16 cellular contexts compared by ENCODE assay signal in genomic region chr21:16912075-16912474, GRCh38.
DNase-seq lines count a peak whose midpoint lies in the region; ATAC-seq, FAIRE-seq and TF ChIP-seq lines count a peak whose summit lies in the region.
"Had no signal": no experiment of that assay in that cellular context is flagged by ENCODE, and none has a peak within 500 bp of the region (broad histone marks: within the 10 kb centered on the region; RNA-seq: fewer than 3 reads in every experiment).

No MANE protein-coding gene starts in this region.

- no peaks in the 10 kb centered on the region for H3K9me3 ChIP-seq in endothelial cell of umbilical vein (replicated peaks; ENCODE audit: control insufficient read depth, insufficient read depth, low read length)

- BruUV-seq in endothelial cell of umbilical vein (replicated peaks; lab: Mats Ljungman, UMichigan), result no TSS peak

- no peaks in the 10 kb centered on the region for H3K4me1 Mint-ChIP-seq in natural killer cell
- H3K4me1 Mint-ChIP-seq: activated naive CD8-positive, alpha-beta T cell treated with anti-CD3 and anti-CD28 coated beads for 36 hours; stimulated activated memory B cell treated with anti-CD40 and anti-IgM and Interleukin-4, amounts not matched to agents 10 μg/mL and 1 μg/mL and 100 μg/mL, for 72 hours had no signal

- H3K27ac ChIP-seq in endothelial cell of umbilical vein (ENCODE audit: insufficient read depth, low read depth, low read length), result no peak overlapping the region

- H3K27me3 ChIP-seq in endothelial cell of umbilical vein (ENCODE audit: control insufficient read depth in 2 of 2, insufficient read depth in 2 of 2, low read length in 2 of 2), result no peaks in the 10 kb centered on the region

- no peaks in the 10 kb centered on the region for H3K36me3 ChIP-seq in endothelial cell of umbilical vein (ENCODE audit: control insufficient read depth in 2 of 2, extremely low read depth in 1 of 2, insufficient read depth in 2 of 2, low read length in 2 of 2)

- no peak for FAIRE-seq in endothelial cell of umbilical vein (lab: Jason Lieb, UNC)

- dilution Hi-C loops in endothelial cell of umbilical vein (cut with MboI; ENCODE audit: extremely low pct_ligation_motif_present, low sequenced_read_pairs), result no loop called here

- no peaks in the 10 kb centered on the region for H3K27me3 Mint-ChIP-seq in natural killer cell (ENCODE audit: low read depth in 2 of 2)
- H3K27me3 Mint-ChIP-seq: activated naive CD8-positive, alpha-beta T cell treated with anti-CD3 and anti-CD28 coated beads for 36 hours; activated T-cell treated with anti-CD3 and anti-CD28 coated beads, Interleukin-2, amount 50 U/mL, for 24 hours; stimulated activated memory B cell treated with anti-CD40 and anti-IgM and Interleukin-4, amounts not matched to agents 10 μg/mL and 1 μg/mL and 100 μg/mL, for 72 hours had no signal

- POLR2A ChIA-PET in endothelial cell of umbilical vein (lab: Charles Lee), result no interaction called here

- no peak for ATAC-seq in natural killer cell
- ATAC-seq in HG02588 (IDR thresholded peaks at IDR 0.05; ENCODE audit: unreplicated experiment), result no peak
- ATAC-seq: stimulated activated memory B cell treated with anti-CD40 and anti-IgM and Interleukin-4, amounts not matched to agents 10 μg/mL and 1 μg/mL and 100 μg/mL, for 72 hours had no signal

- H3K27ac Mint-ChIP-seq in natural killer cell, result no peak overlapping the region
- H3K27ac Mint-ChIP-seq: activated naive CD8-positive, alpha-beta T cell treated with anti-CD3 and anti-CD28 coated beads for 36 hours; activated T-cell treated with anti-CD3 and anti-CD28 coated beads, Interleukin-2, amount 50 U/mL, for 24 hours; stimulated activated memory B cell treated with anti-CD40 and anti-IgM and Interleukin-4, amounts not matched to agents 10 μg/mL and 1 μg/mL and 100 μg/mL, for 72 hours had no signal

- H3K9me3 Mint-ChIP-seq in natural killer cell, result peaks cover 10 to 20% of the 10 kb centered on the region in 2 donors

- no peaks in the 10 kb centered on the region for H3K9me1 ChIP-seq in endothelial cell of umbilical vein (replicated peaks; ENCODE audit: control insufficient read depth, extremely low read depth, insufficient read depth, low read length)

- DNase-seq in AG10803 (ENCODE audit: low read depth) (peak; percentile 43), LHCN-M2 (ENCODE audit: low read depth) (peak; percentile 35), endothelial cell of umbilical vein (ENCODE audit: low read depth, low spot score) (peak; percentile 47), myocyte (ENCODE audit: low read depth) (peak; percentile 28), SIG-M5 treated with dmso at 0.1 percent for 504 hours (lab: John Stamatoyannopoulos, UW; ENCODE audit: unreplicated experiment) (no peak), RPMI8226 (no peak), natural killer cell (no peak)
- DNase-seq: activated CD4-positive, alpha-beta T cell treated with anti-CD3 and anti-CD28 coated beads, Interleukin-2, amount 50 U/mL, for 4 hours; activated naive CD8-positive, alpha-beta T cell treated with anti-CD3 and anti-CD28 coated beads for 36 hours; activated T-cell treated with anti-CD3 and anti-CD28 coated beads, Interleukin-2, amount 50 U/mL, for 24 hours; GF-D8; Kasumi-1; kidney glomerular epithelial cell; NCI-H1436 treated with DMSO at 0.1 percent for 48 hours had no signal

- peaks cover 3% of the 10 kb centered on the region for H3K4me1 ChIP-seq in endothelial cell of umbilical vein (ENCODE audit: control insufficient read depth, extremely low read depth, insufficient read depth, low read length)

- CTCF ChIA-PET in endothelial cell of umbilical vein (lab: Charles Lee), result no interaction called here

- H3K4me3 ChIP-seq in AG10803 (ENCODE audit: low read length) (no peak overlapping the region), endothelial cell of umbilical vein (replicated peaks in 1 of 3; ENCODE audit: insufficient read depth in 1 of 3, low read depth in 1 of 3, low read length in 3 of 3) (no peak overlapping the region)

- peaks cover 17% of the 10 kb centered on the region for H3K36me3 Mint-ChIP-seq in natural killer cell
- H3K36me3 Mint-ChIP-seq: activated naive CD8-positive, alpha-beta T cell treated with anti-CD3 and anti-CD28 coated beads for 36 hours; stimulated activated memory B cell treated with anti-CD40 and anti-IgM and Interleukin-4, amounts not matched to agents 10 μg/mL and 1 μg/mL and 100 μg/mL, for 72 hours had no signal

- TF ChIP-seq CTCF in AG10803 (conservative IDR thresholded peaks at IDR 0.05; ENCODE audit: low read length), result no peak
- no peak for TF ChIP-seq CTCF in endothelial cell of umbilical vein (IDR thresholded peaks at IDR 0.05; ENCODE audit: extremely low read depth in 1 of 2, insufficient read depth in 1 of 2, low read depth in 1 of 2, low read length in 2 of 2)
- no peak for TF ChIP-seq CTCF in natural killer cell (IDR thresholded peaks at IDR 0.05)

- H3K9ac ChIP-seq in endothelial cell of umbilical vein (replicated peaks; ENCODE audit: extremely low read depth, insufficient read depth, low read length), result no peak overlapping the region

- peak overlapping the region; percentile 26 for H2AFZ ChIP-seq in endothelial cell of umbilical vein (ENCODE audit: low read depth, low read length)

- H3K4me3 Mint-ChIP-seq in natural killer cell, result no peak overlapping the region
- H3K4me3 Mint-ChIP-seq: activated naive CD8-positive, alpha-beta T cell treated with anti-CD3 and anti-CD28 coated beads for 36 hours; activated T-cell treated with anti-CD3 and anti-CD28 coated beads, Interleukin-2, amount 50 U/mL, for 24 hours; stimulated activated memory B cell treated with anti-CD40 and anti-IgM and Interleukin-4, amounts not matched to agents 10 μg/mL and 1 μg/mL and 100 μg/mL, for 72 hours had no signal

- peak overlapping the region; percentile 12 for H3K4me2 ChIP-seq in endothelial cell of umbilical vein (ENCODE audit: insufficient read depth, low read length)

- intact Hi-C loops in endothelial cell of umbilical vein (cut with micrococcal nuclease) (no loop called here), natural killer cell (cut with micrococcal nuclease) (no loop called here)

- no peaks in the 10 kb centered on the region for H3K79me2 ChIP-seq in endothelial cell of umbilical vein (ENCODE audit: control insufficient read depth, insufficient read depth, low read length)

- no peak for TF ChIP-seq POLR2A in endothelial cell of umbilical vein (IDR thresholded peaks at IDR 0.05; ENCODE audit: low read depth, low read length)

- H4K20me1 ChIP-seq in endothelial cell of umbilical vein (replicated peaks; ENCODE audit: control insufficient read depth, extremely low read depth, insufficient read depth, low read length), result no peaks in the 10 kb centered on the region

TF ChIP-seq in endothelial cell of umbilical vein, 7 proteins besides CTCF, POLR2A, EP300 and RAD21:
- no peak for TF ChIP-seq MYC (IDR thresholded peaks at IDR 0.05; ENCODE audit: low read depth, low read length)
- no peak for TF ChIP-seq POLR2AphosphoS5 (IDR thresholded peaks at IDR 0.05; ENCODE audit: insufficient read depth, low read depth, low read length)
- TF ChIP-seq JUN (IDR thresholded peaks at IDR 0.05; ENCODE audit: borderline replicate concordance, insufficient read depth, insufficient read length, low read depth), result no peak
- TF ChIP-seq MAX (IDR thresholded peaks at IDR 0.05; ENCODE audit: insufficient read depth, insufficient read length), result no peak
- no peak for TF ChIP-seq FOS (IDR thresholded peaks at IDR 0.05; ENCODE audit: borderline replicate concordance, insufficient read depth, low read length)
- TF ChIP-seq EZH2 (IDR thresholded peaks at IDR 0.05; ENCODE audit: borderline replicate concordance, low read depth, low read length, severe bottlenecking), result no peak
- TF ChIP-seq GATA2 (IDR thresholded peaks at IDR 0.05; ENCODE audit: insufficient read depth, insufficient read length, low read depth, low read length), result no peak

Comparison
In these comparisons a context has a peak if more than half of its experiments do, and no peak if none do; other contexts are left out.
1. DNase-seq: peak in AG10803 (single experiment), LHCN-M2 (single experiment), endothelial cell of umbilical vein (single experiment) and myocyte (single experiment); none in SIG-M5 treated with dmso at 0.1 percent for 504 hours (single experiment), RPMI8226 (single experiment) and natural killer cell (single experiment).